14 cellular contexts compared by ENCODE assay signal in genomic region chr17:83036193-83036592, GRCh38. TPM values are rescaled to one million over a fixed set of nuclear protein-coding genes. Genes with fewer than 3 reads are reported as not detected.
DNase-seq lines count a peak whose midpoint lies in the region; ATAC-seq and TF ChIP-seq lines count a peak whose summit lies in the region.
"Had no signal": no experiment of that assay in that cellular context is flagged by ENCODE, and none has a peak within 500 bp of the region (broad histone marks: within the 10 kb centered on the region; RNA-seq: fewer than 3 reads in every experiment).

No MANE protein-coding gene starts in this region.

- H3K27me3 ChIP-seq in osteoblast (ENCODE audit: insufficient read depth, low read length) (no peaks in the 10 kb centered on the region), MG63 (no peaks in the 10 kb centered on the region), brain microvascular endothelial cell (replicated peaks) (no peaks in the 10 kb centered on the region)

- H4K20me1 ChIP-seq in osteoblast (ENCODE audit: insufficient read depth, low read length): no peaks in the 10 kb centered on the region

- H3K9me3 ChIP-seq in osteoblast (ENCODE audit: low read depth, low read length) (peaks cover 1% of the 10 kb centered on the region), MG63 (peaks cover 14% of the 10 kb centered on the region)

- no peaks in the 10 kb centered on the region; the same call in 1 of the 2 replicates for H3K27me3 Mint-ChIP-seq in WTC11 (ENCODE audit: low read depth)
- H3K27me3 Mint-ChIP-seq in endothelial cell (ENCODE audit: unreplicated experiment): peaks cover 2% of the 10 kb centered on the region
- H3K27me3 Mint-ChIP-seq: B cell; CD4-positive, alpha-beta T cell had no signal

- H3K4me3 ChIP-seq in osteoblast (ENCODE audit: insufficient read depth, low read length) (no peak overlapping the region), MG63 (no peak overlapping the region), brain microvascular endothelial cell (ENCODE audit: low read depth, low read length) (no peak overlapping the region)

- no peak for DNase-seq in WTC11 (ENCODE audit: low spot score)
- DNase-seq in endothelial cell (ENCODE audit: low spot score): no peak
- peak; percentile 70 for DNase-seq in osteoblast (ENCODE audit: insufficient read length, low spot score, missing footprints)
- DNase-seq in stimulated activated effector memory CD8-positive, alpha-beta T cell treated with anti-CD3 and anti-CD28 coated beads, Interleukin-12 subunit alpha, Interleukin-12 subunit beta, amount 100 ng/mL, for 72 hours (ENCODE audit: low spot score in 2 of 2): no peak
- DNase-seq in cardiac septum (ENCODE audit: low spot score): no peak
- DNase-seq in MG63: no peak
- no peak for DNase-seq in brain microvascular endothelial cell
- DNase-seq in GOT3 (lab: John Stamatoyannopoulos, UW): no peak
- DNase-seq: C1 segment of cervical spinal cord; Calu3; CD4-positive, alpha-beta T cell; DMS 273 treated with DMSO at 0.1 percent for 48 hours; H9 had no signal

- H2AFZ ChIP-seq in osteoblast (ENCODE audit: low read length): no peak overlapping the region

- CTCF ChIA-PET in WTC11 (lab: Charles Lee): interaction anchor here (1.0 to 1.2 kb wide), 2 partner anchors 119 to 254 kb away, joined by 3 to 4 read pairs; no protein-coding TSS in a partner anchor

- peaks cover 45% of the 10 kb centered on the region for H3K36me3 Mint-ChIP-seq in WTC11
- H3K36me3 Mint-ChIP-seq in endothelial cell (ENCODE audit: low read depth, unreplicated experiment): peaks cover 25% of the 10 kb centered on the region
- H3K36me3 Mint-ChIP-seq in stimulated activated effector memory CD8-positive, alpha-beta T cell treated with anti-CD3 and anti-CD28 coated beads, Interleukin-12 subunit alpha, Interleukin-12 subunit beta, amount 100 ng/mL, for 72 hours: peaks cover 80% of the 10 kb centered on the region

- no peak overlapping the region for H3K27ac ChIP-seq in osteoblast (ENCODE audit: low read depth, low read length)
- H3K27ac ChIP-seq in brain microvascular endothelial cell: no peak overlapping the region

- H3K9me3 Mint-ChIP-seq in WTC11: peaks cover 11% of the 10 kb centered on the region
- no peaks in the 10 kb centered on the region for H3K9me3 Mint-ChIP-seq in endothelial cell (ENCODE audit: unreplicated experiment)
- H3K9me3 Mint-ChIP-seq in stimulated activated effector memory CD8-positive, alpha-beta T cell treated with anti-CD3 and anti-CD28 coated beads, Interleukin-12 subunit alpha, Interleukin-12 subunit beta, amount 100 ng/mL, for 72 hours: peaks cover 4% of the 10 kb centered on the region

- H3K4me1 ChIP-seq in osteoblast (ENCODE audit: insufficient read depth, low read length): no peaks in the 10 kb centered on the region

- peaks cover 2% of the 10 kb centered on the region for H3K79me2 ChIP-seq in osteoblast (ENCODE audit: insufficient read depth, low read length)

- peaks cover 6% of the 10 kb centered on the region for H3K36me3 ChIP-seq in osteoblast (ENCODE audit: insufficient read depth, low read length)
- peaks cover 18% of the 10 kb centered on the region for H3K36me3 ChIP-seq in MG63
- H3K36me3 ChIP-seq in brain microvascular endothelial cell (replicated peaks): peaks cover 4% of the 10 kb centered on the region

- H3K27ac Mint-ChIP-seq in WTC11: peak overlapping the region; percentile 69; the same call in 1 of the 2 replicates
- no peak overlapping the region for H3K27ac Mint-ChIP-seq in endothelial cell (ENCODE audit: unreplicated experiment)
- peak overlapping the region; percentile 43 for H3K27ac Mint-ChIP-seq in stimulated activated effector memory CD8-positive, alpha-beta T cell treated with anti-CD3 and anti-CD28 coated beads, Interleukin-12 subunit alpha, Interleukin-12 subunit beta, amount 100 ng/mL, for 72 hours
- H3K27ac Mint-ChIP-seq: B cell; CD4-positive, alpha-beta T cell had no signal

- intact Hi-C loops in cardiac septum (cut with DNase I): no loop called here

- H3K4me2 ChIP-seq in osteoblast (ENCODE audit: insufficient read depth, low read length): no peak overlapping the region

- in situ Hi-C loops in brain microvascular endothelial cell (cut with HindIII; ENCODE audit: low pct_ligation_motif_present, low sequenced_read_pairs): no loop called here

- H3K4me3 Mint-ChIP-seq in WTC11: no peak overlapping the region
- H3K4me3 Mint-ChIP-seq in endothelial cell (ENCODE audit: unreplicated experiment): peak overlapping the region; percentile 26
- no peak overlapping the region for H3K4me3 Mint-ChIP-seq in stimulated activated effector memory CD8-positive, alpha-beta T cell treated with anti-CD3 and anti-CD28 coated beads, Interleukin-12 subunit alpha, Interleukin-12 subunit beta, amount 100 ng/mL, for 72 hours
- H3K4me3 Mint-ChIP-seq: B cell; CD4-positive, alpha-beta T cell; H9 had no signal

- H3K4me1 Mint-ChIP-seq in WTC11: no peaks in the 10 kb centered on the region
- H3K4me1 Mint-ChIP-seq in endothelial cell (ENCODE audit: unreplicated experiment): no peaks in the 10 kb centered on the region
- H3K4me1 Mint-ChIP-seq in stimulated activated effector memory CD8-positive, alpha-beta T cell treated with anti-CD3 and anti-CD28 coated beads, Interleukin-12 subunit alpha, Interleukin-12 subunit beta, amount 100 ng/mL, for 72 hours: no peaks in the 10 kb centered on the region
- H3K4me1 Mint-ChIP-seq: B cell, H9 had no signal

- POLR2A ChIA-PET in WTC11 (lab: Charles Lee): no interaction called here

- TF ChIP-seq CTCF in WTC11 (IDR thresholded peaks at IDR 0.05): no peak
- TF ChIP-seq CTCF in endothelial cell (IDR thresholded peaks at IDR 0.05; ENCODE audit: unreplicated experiment): no peak
- no peak for TF ChIP-seq CTCF in osteoblast (IDR thresholded peaks at IDR 0.05; ENCODE audit: extremely low read depth, low read depth, low read length)
- no peak for TF ChIP-seq CTCF in brain microvascular endothelial cell (IDR thresholded peaks at IDR 0.05; ENCODE audit: low read depth, low read length, missing control alignments)

- no peak for ATAC-seq in WTC11
- no peak for ATAC-seq in stimulated activated effector memory CD8-positive, alpha-beta T cell treated with anti-CD3 and anti-CD28 coated beads, Interleukin-12 subunit alpha, Interleukin-12 subunit beta, amount 100 ng/mL, for 72 hours

TF ChIP-seq in WTC11, 78 proteins besides CTCF, POLR2A, EP300 and RAD21 (continues in another document):
- TF ChIP-seq PRDM15 (CRISPR knock-in tag; IDR thresholded peaks at IDR 0.05): no peak
- TF ChIP-seq ZNF423 (CRISPR knock-in tag; IDR thresholded peaks at IDR 0.05): no peak
- TF ChIP-seq HMGXB4 (CRISPR knock-in tag; IDR thresholded peaks at IDR 0.05): no peak

RNA-seq across cellular contexts. Expression of gene METRNL, which starts 43.2 kb away (rescaled TPM):
- total RNA-seq in WTC11 (2021): 27.7 to 29.3 TPM (median 28.1 TPM) in 3 replicates
- total RNA-seq in endothelial cell (ENCODE audit: unreplicated experiment): 5.3 TPM
- 137 and 140 TPM in 2 replicates for total RNA-seq in osteoblast
- 104 TPM for total RNA-seq in cardiac septum
- total RNA-seq in MG63 (2014; rRNA removed; shearing (Covaris generic); ENCODE audit: low replicate concordance): 191 and 238 TPM in 2 replicates
